Comparison of ENCODE assay signal across 17 cellular contexts in genomic region chr12:116027551-116027821, GRCh38.
"Had no signal": no experiment of that assay in that cellular context is flagged by ENCODE, and none has a peak within 500 bp of the region (broad histone marks: within the 10 kb centered on the region; RNA-seq: fewer than 3 reads in every experiment).

No MANE protein-coding gene starts in this region.

- H3K4me3 ChIP-seq: body of pancreas, lower lobe of right lung, pancreas, sigmoid colon had no signal

- H3K27me3 ChIP-seq: body of pancreas, pancreas, sigmoid colon had no signal

- H3K36me3 Mint-ChIP-seq: immature natural killer cell had no signal

- H3K9me3 Mint-ChIP-seq: immature natural killer cell, T-cell had no signal

- H3K27ac ChIP-seq: body of pancreas, lower lobe of right lung, pancreas, sigmoid colon had no signal

- H3K4me3 Mint-ChIP-seq: activated CD8-positive, alpha-beta memory T cell treated with anti-CD3 and anti-CD28 coated beads, Interleukin-2, amount 10 ng/mL, durations not matched to agents 7 days and 5 days; mesothelial cell of epicardium; T-cell had no signal

- H3K36me3 ChIP-seq: lower lobe of right lung, pancreas, sigmoid colon had no signal

- H3K27me3 Mint-ChIP-seq: activated CD8-positive, alpha-beta memory T cell treated with anti-CD3 and anti-CD28 coated beads, Interleukin-2, amount 10 ng/mL, durations not matched to agents 7 days and 5 days; T-cell had no signal

- H3K9me3 ChIP-seq: body of pancreas, lower lobe of right lung, pancreas, sigmoid colon had no signal

- H3K4me1 ChIP-seq: lower lobe of right lung, pancreas had no signal

- H3K4me1 Mint-ChIP-seq: mesothelial cell of epicardium had no signal

- H3K27ac Mint-ChIP-seq: activated CD8-positive, alpha-beta memory T cell treated with anti-CD3 and anti-CD28 coated beads, Interleukin-2, amount 10 ng/mL, durations not matched to agents 7 days and 5 days; mesothelial cell of epicardium had no signal

- DNase-seq: activated CD4-positive, alpha-beta T cell treated with anti-CD3 and anti-CD28 coated beads, Interleukin-2, amount 50 U/mL, for 4 hours; activated CD8-positive, alpha-beta memory T cell treated with anti-CD3 and anti-CD28 coated beads, Interleukin-2, amount 10 ng/mL, durations not matched to agents 7 days and 5 days; activated effector memory CD4-positive, alpha-beta T cell treated with Interleukin-2 at 50 U/mL for 16 hours; activated naive CD4-positive, alpha-beta T cell treated with anti-CD3 and anti-CD28 coated beads, Interleukin-2, amount 50 U/mL, for 16 hours; activated T-cell treated with anti-CD3 and anti-CD28 coated beads, Interleukin-2, amount 50 U/mL, for 1 hour; body of pancreas; cortex of kidney; effector CD8-positive, alpha-beta T cell; lower lobe of right lung; pancreas; sigmoid colon; stimulated activated CD4-positive, alpha-beta T cell treated with anti-CD3 and anti-CD28 coated beads, Interleukin-1b, Interleukin-23, amount 100 ng/mL, for 48 hours; T-cell; T-helper 9 cell had no signal

- ATAC-seq: activated CD4-positive, CD25-positive, alpha-beta regulatory T cell treated with anti-CD3 and anti-CD28 coated beads, Interleukin-2, amount 50 U/mL, for 24 hours; activated CD8-positive, alpha-beta memory T cell treated with anti-CD3 and anti-CD28 coated beads, Interleukin-2, amount 10 ng/mL, durations not matched to agents 7 days and 5 days; body of pancreas; lower lobe of right lung; pancreas; T-cell had no signal
